10 cellular contexts compared by ENCODE assay signal in the genomic region with DNA sequence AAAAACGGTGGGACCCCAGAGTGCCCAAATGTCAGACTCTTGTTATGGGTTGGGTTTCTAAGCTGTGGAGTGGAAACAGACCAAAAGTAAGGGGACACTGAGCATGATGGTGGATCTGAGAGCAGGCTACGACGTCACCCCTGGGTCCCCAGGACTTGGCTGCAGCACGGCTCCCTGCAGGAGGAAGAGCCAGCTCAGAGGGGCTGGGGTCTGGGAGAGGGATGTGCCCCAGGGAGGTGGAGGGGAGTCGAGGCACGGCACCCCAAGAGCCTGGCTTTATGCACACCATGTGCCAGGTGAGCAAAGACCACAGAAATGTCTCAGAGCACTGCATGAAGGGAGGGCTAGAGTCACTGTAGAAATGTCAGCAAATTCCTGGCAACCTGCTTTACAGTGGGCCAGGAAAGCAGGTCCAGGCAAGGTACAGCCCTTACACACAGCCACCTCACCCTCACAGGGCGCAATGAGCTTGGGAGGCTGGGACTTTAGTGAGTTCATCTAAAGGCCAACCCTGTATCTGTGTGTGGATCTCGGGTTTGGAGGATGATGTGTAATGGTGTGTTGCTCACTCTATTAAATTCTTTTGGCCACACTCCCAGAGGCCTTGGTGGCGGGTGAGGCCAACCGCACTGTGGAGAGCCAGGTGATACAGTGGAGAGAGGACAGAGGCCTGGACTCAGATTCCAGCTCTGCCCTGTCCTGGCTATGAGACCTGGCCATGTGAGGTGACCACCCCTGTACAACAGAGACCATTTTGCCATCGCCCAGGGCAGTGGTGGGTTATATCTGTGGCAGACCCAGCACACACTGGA. TPM values are rescaled to one million over a fixed set of nuclear protein-coding genes. Genes with fewer than 3 reads are reported as not detected.
A peak's percentile ranks its signal among the peaks of the same experiment; 100 is the strongest.
DNase-seq lines count a peak whose midpoint lies in the region; ATAC-seq, FAIRE-seq and TF ChIP-seq lines count a peak whose summit lies in the region.
"Had no signal": no experiment of that assay in that cellular context is flagged by ENCODE, and none has a peak within 500 bp of the region (broad histone marks: within the 10 kb centered on the region; RNA-seq: fewer than 3 reads in every experiment).

No MANE protein-coding gene starts in this region.

- H3K27ac Mint-ChIP-seq in activated naive CD4-positive, alpha-beta T cell treated with anti-CD3 and anti-CD28 coated beads, Interleukin-2, amount 10 ng/mL, durations not matched to agents 7 days and 5 days: peak overlapping the region; percentile 53
- peak overlapping the region; percentile 53 for H3K27ac Mint-ChIP-seq in activated B cell treated with CpG ODN at 0.5 μM for 24 hours

- peaks cover 34% of the 10 kb centered on the region for H3K36me3 Mint-ChIP-seq in activated naive CD4-positive, alpha-beta T cell treated with anti-CD3 and anti-CD28 coated beads, Interleukin-2, amount 10 ng/mL, durations not matched to agents 7 days and 5 days
- H3K36me3 Mint-ChIP-seq in activated B cell treated with CpG ODN at 0.5 μM for 24 hours (ENCODE audit: low read depth): peaks cover 95% of the 10 kb centered on the region

- peaks cover 6% of the 10 kb centered on the region for H3K27me3 Mint-ChIP-seq in activated naive CD4-positive, alpha-beta T cell treated with anti-CD3 and anti-CD28 coated beads, Interleukin-2, amount 10 ng/mL, durations not matched to agents 7 days and 5 days
- no peaks in the 10 kb centered on the region for H3K27me3 Mint-ChIP-seq in activated B cell treated with CpG ODN at 0.5 μM for 24 hours

- TF ChIP-seq CTCF in activated B cell treated with CpG ODN at 0.5 μM for 24 hours (IDR thresholded peaks at IDR 0.05): no peak

- peak; percentile 71 for FAIRE-seq in urothelium cell line (lab: Jason Lieb, UNC)
- FAIRE-seq: H1 had no signal

- peak; percentile 19 for DNase-seq in activated naive CD4-positive, alpha-beta T cell treated with anti-CD3 and anti-CD28 coated beads, Interleukin-2, amount 10 ng/mL, durations not matched to agents 7 days and 5 days
- no peak for DNase-seq in activated naive CD4-positive, alpha-beta T cell treated with Interleukin-2 at 50 U/mL for 16 hours
- DNase-seq in activated B cell treated with CpG ODN at 0.5 μM for 24 hours (no peak), islet precursor cell (peak; percentile 47), urothelium cell line (ENCODE audit: low spot score) (peak; percentile 90), Ammon's horn (ENCODE audit: low spot score) (no peak), CD1c-positive myeloid dendritic cell (ENCODE audit: extremely low spot score) (no peak)
- DNase-seq: Caco-2 had no signal

- peaks cover 16% of the 10 kb centered on the region for H3K4me1 Mint-ChIP-seq in activated naive CD4-positive, alpha-beta T cell treated with anti-CD3 and anti-CD28 coated beads, Interleukin-2, amount 10 ng/mL, durations not matched to agents 7 days and 5 days
- H3K4me1 Mint-ChIP-seq in activated B cell treated with CpG ODN at 0.5 μM for 24 hours: peaks cover 8% of the 10 kb centered on the region

- ATAC-seq in activated B cell treated with CpG ODN at 0.5 μM for 24 hours (ENCODE audit: low read depth) (no peak), GM18867 (IDR thresholded peaks at IDR 0.05; ENCODE audit: unreplicated experiment) (no peak)

- H3K9me3 Mint-ChIP-seq in activated naive CD4-positive, alpha-beta T cell treated with anti-CD3 and anti-CD28 coated beads, Interleukin-2, amount 10 ng/mL, durations not matched to agents 7 days and 5 days: no peaks in the 10 kb centered on the region
- no peaks in the 10 kb centered on the region for H3K9me3 Mint-ChIP-seq in activated B cell treated with CpG ODN at 0.5 μM for 24 hours

- CTCF ChIA-PET in activated naive CD4-positive, alpha-beta T cell treated with anti-CD3 and anti-CD28 coated beads, Interleukin-2, amount 10 ng/mL, durations not matched to agents 7 days and 5 days (lab: Charles Lee): no interaction called here
- CTCF ChIA-PET in activated B cell treated with CpG ODN at 0.5 μM for 24 hours (lab: Charles Lee): interaction anchor here (1.4 kb wide), 1 partner anchor 94 kb away, joined by 3 read pairs; no protein-coding TSS in a partner anchor

- no peak overlapping the region for H3K4me3 Mint-ChIP-seq in activated naive CD4-positive, alpha-beta T cell treated with anti-CD3 and anti-CD28 coated beads, Interleukin-2, amount 10 ng/mL, durations not matched to agents 7 days and 5 days
- no peak overlapping the region for H3K4me3 Mint-ChIP-seq in activated B cell treated with CpG ODN at 0.5 μM for 24 hours

- POLR2A ChIA-PET in activated B cell treated with CpG ODN at 0.5 μM for 24 hours (lab: Charles Lee): interaction anchor here (0.6 to 2.2 kb wide), 6 partner anchors 9 to 176 kb away, joined by 3 to 7 read pairs (median 4); partner anchors contain the start of gene CTSH

- intact Hi-C loops in activated B cell treated with CpG ODN at 0.5 μM for 24 hours (cut with micrococcal nuclease): loop anchor here (10.0 kb wide), 1 partner anchor 1044 kb away; the partner anchor contains the start of gene BCL2A1

RNA-seq across cellular contexts. Expression of gene CTSH, which starts 14.1 kb away (rescaled TPM):
- total RNA-seq in activated B cell treated with CpG ODN at 0.5 μM for 24 hours: 721 and 762 TPM in 2 replicates

RNA-seq across cellular contexts. Expression of gene MORF4L1, which starts 58.1 kb away (rescaled TPM):
- 271 and 287 TPM in 2 replicates for total RNA-seq in activated B cell treated with CpG ODN at 0.5 μM for 24 hours

Comparison
In these comparisons a context has a peak if more than half of its experiments do, and no peak if none do; other contexts are left out.
1. DNase-seq: peak in activated naive CD4-positive, alpha-beta T cell treated with anti-CD3 and anti-CD28 coated beads, Interleukin-2, amount 10 ng/mL, durations not matched to agents 7 days and 5 days (single experiment), islet precursor cell (single experiment) and urothelium cell line (single experiment); none in activated naive CD4-positive, alpha-beta T cell treated with Interleukin-2 at 50 U/mL for 16 hours (single experiment), activated B cell treated with CpG ODN at 0.5 μM for 24 hours (single experiment), Ammon's horn (single experiment) and CD1c-positive myeloid dendritic cell (single experiment).